31 cellular contexts compared by ENCODE assay signal in genomic region chr7:96217147-96217546, GRCh38.
"Had no signal": no experiment of that assay in that cellular context is flagged by ENCODE, and none has a peak within 500 bp of the region (broad histone marks: within the 10 kb centered on the region; RNA-seq: fewer than 3 reads in every experiment).

No MANE protein-coding gene starts in this region.

- H3K27ac Mint-ChIP-seq: activated B cell treated with CpG ODN at 0.5 μM for 24 hours; activated CD4-positive, alpha-beta T cell treated with anti-CD3 and anti-CD28 coated beads, Interleukin-2, amount 10 ng/mL, durations not matched to agents 24 days and 14 days; activated CD8-positive, alpha-beta T cell treated with anti-CD3 and anti-CD28 coated beads for 36 hours; activated naive CD8-positive, alpha-beta T cell treated with anti-CD3 and anti-CD28 coated beads for 36 hours; activated T-cell treated with anti-CD3 and anti-CD28 coated beads, Interleukin-2, amount 50 U/mL, for 72 hours; activated T-helper 17 cell treated with anti-CD3 and anti-CD28 coated beads, Interleukin-2, amount 50 U/mL, for 72 hours had no signal

- H3K4me3 Mint-ChIP-seq: activated B cell treated with CpG ODN at 0.5 μM for 24 hours; activated CD4-positive, alpha-beta T cell treated with anti-CD3 and anti-CD28 coated beads, Interleukin-2, amount 10 ng/mL, durations not matched to agents 24 days and 14 days; activated CD8-positive, alpha-beta T cell treated with anti-CD3 and anti-CD28 coated beads for 36 hours; activated naive CD8-positive, alpha-beta T cell treated with anti-CD3 and anti-CD28 coated beads for 36 hours; activated T-cell treated with anti-CD3 and anti-CD28 coated beads, Interleukin-2, amount 50 U/mL, for 72 hours; activated T-helper 17 cell treated with anti-CD3 and anti-CD28 coated beads, Interleukin-2, amount 50 U/mL, for 72 hours had no signal

- H3K4me1 Mint-ChIP-seq: activated B cell treated with CpG ODN at 0.5 μM for 24 hours; activated CD4-positive, alpha-beta T cell treated with anti-CD3 and anti-CD28 coated beads, Interleukin-2, amount 10 ng/mL, durations not matched to agents 24 days and 14 days; activated naive CD8-positive, alpha-beta T cell treated with anti-CD3 and anti-CD28 coated beads for 36 hours had no signal

- H3K9me3 Mint-ChIP-seq: activated T-helper 17 cell treated with anti-CD3 and anti-CD28 coated beads, Interleukin-2, amount 50 U/mL, for 72 hours had no signal

- DNase-seq: activated B cell treated with CpG ODN at 0.5 μM for 24 hours; activated CD4-positive, alpha-beta T cell treated with anti-CD3 and anti-CD28 coated beads, Interleukin-2, amount 10 ng/mL, durations not matched to agents 24 days and 14 days; activated CD4-positive, alpha-beta T cell treated with anti-CD3 and anti-CD28 coated beads, Interleukin-2, amount 50 U/mL, for 4 hours; activated CD8-positive, alpha-beta T cell treated with anti-CD3 and anti-CD28 coated beads for 36 hours; activated effector memory CD4-positive, alpha-beta T cell treated with anti-CD3 and anti-CD28 coated beads, Interleukin-2, amount 50 U/mL, for 16 hours; activated naive CD4-positive, alpha-beta T cell; activated naive CD4-positive, alpha-beta T cell treated with anti-CD3 and anti-CD28 coated beads, Interleukin-2, amount 50 U/mL, for 16 hours; activated naive CD8-positive, alpha-beta T cell treated with anti-CD3 and anti-CD28 coated beads for 36 hours; activated T-cell treated with anti-CD3 and anti-CD28 coated beads, Interleukin-2, amount 50 U/mL, for 1 hour; activated T-cell treated with anti-CD3 and anti-CD28 coated beads, Interleukin-2, amount 50 U/mL, for 72 hours; amniotic stem cell; aorta; caudate nucleus; cerebellar nuclear complex; NCI-H1105; NCI-H1436; NCI-H1694; NCI-H1930; NCI-H2081 treated with DMSO at 0.1 percent for 48 hours; NCI-H226; NCI-H446 treated with DMSO at 0.1 percent for 48 hours; NCI-H524; NCI-H69; NCI-H82; Right ventricle myocardium superior; SW 1271; T-helper 1 cell; T-helper 2 cell; T-helper 9 cell had no signal

- ATAC-seq: activated CD8-positive, alpha-beta T cell treated with anti-CD3 and anti-CD28 coated beads for 36 hours; activated T-cell treated with anti-CD3 and anti-CD28 coated beads, Interleukin-2, amount 50 U/mL, for 72 hours; activated T-helper 17 cell treated with anti-CD3 and anti-CD28 coated beads, Interleukin-2, amount 50 U/mL, for 72 hours had no signal

- H3K27me3 Mint-ChIP-seq: activated B cell treated with CpG ODN at 0.5 μM for 24 hours; activated CD4-positive, alpha-beta T cell treated with anti-CD3 and anti-CD28 coated beads, Interleukin-2, amount 10 ng/mL, durations not matched to agents 24 days and 14 days; activated CD8-positive, alpha-beta T cell treated with anti-CD3 and anti-CD28 coated beads for 36 hours; activated naive CD8-positive, alpha-beta T cell treated with anti-CD3 and anti-CD28 coated beads for 36 hours; activated T-helper 17 cell treated with anti-CD3 and anti-CD28 coated beads, Interleukin-2, amount 50 U/mL, for 72 hours had no signal

- H3K27ac ChIP-seq: VCaP had no signal
